1 cellular context compared by ENCODE assay signal in the genomic region with DNA sequence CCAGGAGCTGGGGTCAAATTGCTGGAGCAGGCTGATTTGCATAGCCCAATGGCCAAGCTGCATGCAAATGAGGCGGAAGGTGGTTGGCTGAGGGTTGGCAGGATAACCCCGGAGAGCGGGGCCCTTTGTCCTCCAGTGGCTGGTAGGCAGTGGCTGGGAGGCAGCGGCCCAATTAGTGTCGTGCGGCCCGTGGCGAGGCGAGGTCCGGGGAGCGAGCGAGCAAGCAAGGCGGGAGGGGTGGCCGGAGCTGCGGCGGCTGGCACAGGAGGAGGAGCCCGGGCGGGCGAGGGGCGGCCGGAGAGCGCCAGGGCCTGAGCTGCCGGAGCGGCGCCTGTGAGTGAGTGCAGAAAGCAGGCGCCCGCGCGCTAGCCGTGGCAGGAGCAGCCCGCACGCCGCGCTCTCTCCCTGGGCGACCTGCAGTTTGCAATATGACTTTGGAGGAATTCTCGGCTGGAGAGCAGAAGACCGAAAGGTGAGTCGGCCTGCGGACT.
TF ChIP-seq lines count a peak whose summit lies in the region.

A gene with protein sequence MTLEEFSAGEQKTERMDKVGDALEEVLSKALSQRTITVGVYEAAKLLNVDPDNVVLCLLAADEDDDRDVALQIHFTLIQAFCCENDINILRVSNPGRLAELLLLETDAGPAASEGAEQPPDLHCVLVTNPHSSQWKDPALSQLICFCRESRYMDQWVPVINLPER (plus strand): TSS at position 135 of the 491 bp plus-strand sequence. CDS start 294 bp downstream, at position 429.

TF ChIP-seq in HEK293, 187 proteins besides CTCF, POLR2A, EP300 and RAD21 (continued from another document and continues in another):
- TF ChIP-seq, protein P1, sequence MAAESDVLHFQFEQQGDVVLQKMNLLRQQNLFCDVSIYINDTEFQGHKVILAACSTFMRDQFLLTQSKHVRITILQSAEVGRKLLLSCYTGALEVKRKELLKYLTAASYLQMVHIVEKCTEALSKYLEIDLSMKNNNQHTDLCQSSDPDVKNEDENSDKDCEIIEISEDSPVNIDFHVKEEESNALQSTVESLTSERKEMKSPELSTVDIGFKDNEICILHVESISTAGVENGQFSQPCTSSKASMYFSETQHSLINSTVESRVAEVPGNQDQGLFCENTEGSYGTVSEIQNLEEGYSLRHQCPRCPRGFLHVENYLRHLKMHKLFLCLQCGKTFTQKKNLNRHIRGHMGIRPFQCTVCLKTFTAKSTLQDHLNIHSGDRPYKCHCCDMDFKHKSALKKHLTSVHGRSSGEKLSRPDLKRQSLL (tag by site-specific recombination; IDR thresholded peaks at IDR 0.05), result no peak
- no peak for TF ChIP-seq ZNF184 (tag by site-specific recombination; IDR thresholded peaks at IDR 0.05)
- no peak for TF ChIP-seq ZNF132 (tag by site-specific recombination; IDR thresholded peaks at IDR 0.05; ENCODE audit: borderline replicate concordance)
- TF ChIP-seq, protein P2, sequence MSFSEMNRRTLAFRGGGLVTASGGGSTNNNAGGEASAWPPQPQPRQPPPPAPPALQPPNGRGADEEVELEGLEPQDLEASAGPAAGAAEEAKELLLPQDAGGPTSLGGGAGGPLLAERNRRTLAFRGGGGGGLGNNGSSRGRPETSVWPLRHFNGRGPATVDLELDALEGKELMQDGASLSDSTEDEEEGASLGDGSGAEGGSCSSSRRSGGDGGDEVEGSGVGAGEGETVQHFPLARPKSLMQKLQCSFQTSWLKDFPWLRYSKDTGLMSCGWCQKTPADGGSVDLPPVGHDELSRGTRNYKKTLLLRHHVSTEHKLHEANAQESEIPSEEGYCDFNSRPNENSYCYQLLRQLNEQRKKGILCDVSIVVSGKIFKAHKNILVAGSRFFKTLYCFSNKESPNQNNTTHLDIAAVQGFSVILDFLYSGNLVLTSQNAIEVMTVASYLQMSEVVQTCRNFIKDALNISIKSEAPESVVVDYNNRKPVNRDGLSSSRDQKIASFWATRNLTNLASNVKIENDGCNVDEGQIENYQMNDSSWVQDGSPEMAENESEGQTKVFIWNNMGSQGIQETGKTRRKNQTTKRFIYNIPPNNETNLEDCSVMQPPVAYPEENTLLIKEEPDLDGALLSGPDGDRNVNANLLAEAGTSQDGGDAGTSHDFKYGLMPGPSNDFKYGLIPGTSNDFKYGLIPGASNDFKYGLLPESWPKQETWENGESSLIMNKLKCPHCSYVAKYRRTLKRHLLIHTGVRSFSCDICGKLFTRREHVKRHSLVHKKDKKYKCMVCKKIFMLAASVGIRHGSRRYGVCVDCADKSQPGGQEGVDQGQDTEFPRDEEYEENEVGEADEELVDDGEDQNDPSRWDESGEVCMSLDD (tag by site-specific recombination; IDR thresholded peaks at IDR 0.05), result no peak
- TF ChIP-seq ZNF48 (tag by site-specific recombination; IDR thresholded peaks at IDR 0.05), result no peak
- no peak for TF ChIP-seq KLF1 (tag by site-specific recombination; IDR thresholded peaks at IDR 0.05)
- TF ChIP-seq, protein P3, sequence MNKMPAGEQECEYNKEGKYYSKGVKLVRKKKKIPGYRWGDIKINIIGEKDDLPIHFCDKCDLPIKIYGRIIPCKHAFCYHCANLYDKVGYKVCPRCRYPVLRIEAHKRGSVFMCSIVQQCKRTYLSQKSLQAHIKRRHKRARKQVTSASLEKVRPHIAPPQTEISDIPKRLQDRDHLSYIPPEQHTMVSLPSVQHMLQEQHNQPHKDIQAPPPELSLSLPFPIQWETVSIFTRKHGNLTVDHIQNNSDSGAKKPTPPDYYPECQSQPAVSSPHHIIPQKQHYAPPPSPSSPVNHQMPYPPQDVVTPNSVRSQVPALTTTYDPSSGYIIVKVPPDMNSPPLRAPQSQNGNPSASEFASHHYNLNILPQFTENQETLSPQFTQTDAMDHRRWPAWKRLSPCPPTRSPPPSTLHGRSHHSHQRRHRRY (tag by site-specific recombination; IDR thresholded peaks at IDR 0.05), result no peak
- TF ChIP-seq, protein P4, sequence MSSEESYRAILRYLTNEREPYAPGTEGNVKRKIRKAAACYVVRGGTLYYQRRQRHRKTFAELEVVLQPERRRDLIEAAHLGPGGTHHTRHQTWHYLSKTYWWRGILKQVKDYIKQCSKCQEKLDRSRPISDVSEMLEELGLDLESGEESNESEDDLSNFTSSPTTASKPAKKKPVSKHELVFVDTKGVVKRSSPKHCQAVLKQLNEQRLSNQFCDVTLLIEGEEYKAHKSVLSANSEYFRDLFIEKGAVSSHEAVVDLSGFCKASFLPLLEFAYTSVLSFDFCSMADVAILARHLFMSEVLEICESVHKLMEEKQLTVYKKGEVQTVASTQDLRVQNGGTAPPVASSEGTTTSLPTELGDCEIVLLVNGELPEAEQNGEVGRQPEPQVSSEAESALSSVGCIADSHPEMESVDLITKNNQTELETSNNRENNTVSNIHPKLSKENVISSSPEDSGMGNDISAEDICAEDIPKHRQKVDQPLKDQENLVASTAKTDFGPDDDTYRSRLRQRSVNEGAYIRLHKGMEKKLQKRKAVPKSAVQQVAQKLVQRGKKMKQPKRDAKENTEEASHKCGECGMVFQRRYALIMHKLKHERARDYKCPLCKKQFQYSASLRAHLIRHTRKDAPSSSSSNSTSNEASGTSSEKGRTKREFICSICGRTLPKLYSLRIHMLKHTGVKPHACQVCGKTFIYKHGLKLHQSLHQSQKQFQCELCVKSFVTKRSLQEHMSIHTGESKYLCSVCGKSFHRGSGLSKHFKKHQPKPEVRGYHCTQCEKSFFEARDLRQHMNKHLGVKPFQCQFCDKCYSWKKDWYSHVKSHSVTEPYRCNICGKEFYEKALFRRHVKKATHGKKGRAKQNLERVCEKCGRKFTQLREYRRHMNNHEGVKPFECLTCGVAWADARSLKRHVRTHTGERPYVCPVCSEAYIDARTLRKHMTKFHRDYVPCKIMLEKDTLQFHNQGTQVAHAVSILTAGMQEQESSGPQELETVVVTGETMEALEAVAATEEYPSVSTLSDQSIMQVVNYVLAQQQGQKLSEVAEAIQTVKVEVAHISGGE (tag by site-specific recombination; conservative IDR thresholded peaks at IDR 0.05; ENCODE audit: low read depth), result no peak; the same call in none of the 2 replicates
- no peak; the same call in 1 of the 2 replicates for TF ChIP-seq SP7 (tag by site-specific recombination; IDR thresholded peaks at IDR 0.05)
- TF ChIP-seq ZNF701 (tag by site-specific recombination; IDR thresholded peaks at IDR 0.05), result no peak
- no peak for TF ChIP-seq ZNF571 (tag by site-specific recombination; IDR thresholded peaks at IDR 0.05)
- no peak for TF ChIP-seq ZNF521 (tag by site-specific recombination; IDR thresholded peaks at IDR 0.05)
- TF ChIP-seq ZNF785 (tag by site-specific recombination; IDR thresholded peaks at IDR 0.05), result peak; percentile 59; the same call in 1 of the 2 replicates
- TF ChIP-seq ZNF514 (tag by site-specific recombination; IDR thresholded peaks at IDR 0.05), result no peak
- peak; percentile 77 for TF ChIP-seq ZNF600 (tag by site-specific recombination; IDR thresholded peaks at IDR 0.05)
- no peak for TF ChIP-seq ZNF530 (tag by site-specific recombination; IDR thresholded peaks at IDR 0.05; ENCODE audit: low read depth)
- no peak for TF ChIP-seq ZNF366 (tag by site-specific recombination; conservative IDR thresholded peaks at IDR 0.05)
- TF ChIP-seq ZNF121 (tag by site-specific recombination; IDR thresholded peaks at IDR 0.05), result no peak
- TF ChIP-seq OVOL3 (tag by site-specific recombination; IDR thresholded peaks at IDR 0.05), result no peak
- TF ChIP-seq, protein P5, sequence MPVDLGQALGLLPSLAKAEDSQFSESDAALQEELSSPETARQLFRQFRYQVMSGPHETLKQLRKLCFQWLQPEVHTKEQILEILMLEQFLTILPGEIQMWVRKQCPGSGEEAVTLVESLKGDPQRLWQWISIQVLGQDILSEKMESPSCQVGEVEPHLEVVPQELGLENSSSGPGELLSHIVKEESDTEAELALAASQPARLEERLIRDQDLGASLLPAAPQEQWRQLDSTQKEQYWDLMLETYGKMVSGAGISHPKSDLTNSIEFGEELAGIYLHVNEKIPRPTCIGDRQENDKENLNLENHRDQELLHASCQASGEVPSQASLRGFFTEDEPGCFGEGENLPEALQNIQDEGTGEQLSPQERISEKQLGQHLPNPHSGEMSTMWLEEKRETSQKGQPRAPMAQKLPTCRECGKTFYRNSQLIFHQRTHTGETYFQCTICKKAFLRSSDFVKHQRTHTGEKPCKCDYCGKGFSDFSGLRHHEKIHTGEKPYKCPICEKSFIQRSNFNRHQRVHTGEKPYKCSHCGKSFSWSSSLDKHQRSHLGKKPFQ (tag by site-specific recombination; IDR thresholded peaks at IDR 0.05), result no peak
- TF ChIP-seq ZNF202 (tag by site-specific recombination; IDR thresholded peaks at IDR 0.05; ENCODE audit: borderline replicate concordance), result no peak
- TF ChIP-seq GFI1B (tag by site-specific recombination; IDR thresholded peaks at IDR 0.05), result no peak
- no peak for TF ChIP-seq ZNF274 (IDR thresholded peaks at IDR 0.05; ENCODE audit: low read length)
- TF ChIP-seq ZNF274 (tag by site-specific recombination; IDR thresholded peaks at IDR 0.05; ENCODE audit: borderline replicate concordance), result no peak
- TF ChIP-seq ZNF664 (tag by site-specific recombination; IDR thresholded peaks at IDR 0.05), result no peak
- TF ChIP-seq, protein P6, sequence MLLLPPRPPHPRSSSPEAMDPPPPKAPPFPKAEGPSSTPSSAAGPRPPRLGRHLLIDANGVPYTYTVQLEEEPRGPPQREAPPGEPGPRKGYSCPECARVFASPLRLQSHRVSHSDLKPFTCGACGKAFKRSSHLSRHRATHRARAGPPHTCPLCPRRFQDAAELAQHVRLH (tag by site-specific recombination; IDR thresholded peaks at IDR 0.05), result 0 out of 2 replicates have a peak, but pooled peaks have one; percentile 44
- TF ChIP-seq ZNF394 (tag by site-specific recombination; IDR thresholded peaks at IDR 0.05; ENCODE audit: borderline replicate concordance), result peak; percentile 56; the same call in 1 of the 2 replicates
- TF ChIP-seq ZNF596 (tag by site-specific recombination; IDR thresholded peaks at IDR 0.05), result no peak; the same call in 1 of the 2 replicates
- no peak; the same call in 1 of the 2 replicates for TF ChIP-seq ZNF561 (tag by site-specific recombination; IDR thresholded peaks at IDR 0.05; ENCODE audit: borderline replicate concordance)
- TF ChIP-seq ZNF354C (tag by site-specific recombination; IDR thresholded peaks at IDR 0.05; ENCODE audit: borderline replicate concordance, low read depth), result no peak
- TF ChIP-seq ZNF404 (tag by site-specific recombination; IDR thresholded peaks at IDR 0.05), result no peak
- no peak for TF ChIP-seq KLF9 (tag by site-specific recombination; IDR thresholded peaks at IDR 0.05; ENCODE audit: low read depth)
- no peak for TF ChIP-seq ZNF677 (tag by site-specific recombination; IDR thresholded peaks at IDR 0.05)
- no peak for TF ChIP-seq ZNF555 (tag by site-specific recombination; conservative IDR thresholded peaks at IDR 0.05)
- no peak for TF ChIP-seq ZNF529 (tag by site-specific recombination; IDR thresholded peaks at IDR 0.05; ENCODE audit: insufficient replicate concordance)
- peak; percentile 65; the same call in 1 of the 2 replicates for TF ChIP-seq ZBTB8A (tag by site-specific recombination; IDR thresholded peaks at IDR 0.05)
- TF ChIP-seq ZNF660 (tag by site-specific recombination; IDR thresholded peaks at IDR 0.05), result peak; percentile 93
- peak; percentile 44; the same call in 1 of the 2 replicates for TF ChIP-seq ZNF610 (tag by site-specific recombination; IDR thresholded peaks at IDR 0.05; ENCODE audit: borderline replicate concordance)
- TF ChIP-seq, protein P7, sequence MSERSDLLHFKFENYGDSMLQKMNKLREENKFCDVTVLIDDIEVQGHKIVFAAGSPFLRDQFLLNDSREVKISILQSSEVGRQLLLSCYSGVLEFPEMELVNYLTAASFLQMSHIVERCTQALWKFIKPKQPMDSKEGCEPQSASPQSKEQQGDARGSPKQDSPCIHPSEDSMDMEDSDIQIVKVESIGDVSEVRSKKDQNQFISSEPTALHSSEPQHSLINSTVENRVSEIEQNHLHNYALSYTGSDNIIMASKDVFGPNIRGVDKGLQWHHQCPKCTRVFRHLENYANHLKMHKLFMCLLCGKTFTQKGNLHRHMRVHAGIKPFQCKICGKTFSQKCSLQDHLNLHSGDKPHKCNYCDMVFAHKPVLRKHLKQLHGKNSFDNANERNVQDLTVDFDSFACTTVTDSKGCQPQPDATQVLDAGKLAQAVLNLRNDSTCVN (tag by site-specific recombination; optimal IDR thresholded peaks at IDR 0.05), result no peak
- TF ChIP-seq BCL11B (tag by site-specific recombination; IDR thresholded peaks at IDR 0.05; ENCODE audit: low read depth), result peak; percentile 57; the same call in 1 of the 2 replicates
- no peak for TF ChIP-seq ZNF423 (tag by site-specific recombination; IDR thresholded peaks at IDR 0.05)
- TF ChIP-seq, protein P8, sequence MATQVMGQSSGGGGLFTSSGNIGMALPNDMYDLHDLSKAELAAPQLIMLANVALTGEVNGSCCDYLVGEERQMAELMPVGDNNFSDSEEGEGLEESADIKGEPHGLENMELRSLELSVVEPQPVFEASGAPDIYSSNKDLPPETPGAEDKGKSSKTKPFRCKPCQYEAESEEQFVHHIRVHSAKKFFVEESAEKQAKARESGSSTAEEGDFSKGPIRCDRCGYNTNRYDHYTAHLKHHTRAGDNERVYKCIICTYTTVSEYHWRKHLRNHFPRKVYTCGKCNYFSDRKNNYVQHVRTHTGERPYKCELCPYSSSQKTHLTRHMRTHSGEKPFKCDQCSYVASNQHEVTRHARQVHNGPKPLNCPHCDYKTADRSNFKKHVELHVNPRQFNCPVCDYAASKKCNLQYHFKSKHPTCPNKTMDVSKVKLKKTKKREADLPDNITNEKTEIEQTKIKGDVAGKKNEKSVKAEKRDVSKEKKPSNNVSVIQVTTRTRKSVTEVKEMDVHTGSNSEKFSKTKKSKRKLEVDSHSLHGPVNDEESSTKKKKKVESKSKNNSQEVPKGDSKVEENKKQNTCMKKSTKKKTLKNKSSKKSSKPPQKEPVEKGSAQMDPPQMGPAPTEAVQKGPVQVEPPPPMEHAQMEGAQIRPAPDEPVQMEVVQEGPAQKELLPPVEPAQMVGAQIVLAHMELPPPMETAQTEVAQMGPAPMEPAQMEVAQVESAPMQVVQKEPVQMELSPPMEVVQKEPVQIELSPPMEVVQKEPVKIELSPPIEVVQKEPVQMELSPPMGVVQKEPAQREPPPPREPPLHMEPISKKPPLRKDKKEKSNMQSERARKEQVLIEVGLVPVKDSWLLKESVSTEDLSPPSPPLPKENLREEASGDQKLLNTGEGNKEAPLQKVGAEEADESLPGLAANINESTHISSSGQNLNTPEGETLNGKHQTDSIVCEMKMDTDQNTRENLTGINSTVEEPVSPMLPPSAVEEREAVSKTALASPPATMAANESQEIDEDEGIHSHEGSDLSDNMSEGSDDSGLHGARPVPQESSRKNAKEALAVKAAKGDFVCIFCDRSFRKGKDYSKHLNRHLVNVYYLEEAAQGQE (tag by site-specific recombination; IDR thresholded peaks at IDR 0.05), result peak; percentile 41
- TF ChIP-seq, protein P9, sequence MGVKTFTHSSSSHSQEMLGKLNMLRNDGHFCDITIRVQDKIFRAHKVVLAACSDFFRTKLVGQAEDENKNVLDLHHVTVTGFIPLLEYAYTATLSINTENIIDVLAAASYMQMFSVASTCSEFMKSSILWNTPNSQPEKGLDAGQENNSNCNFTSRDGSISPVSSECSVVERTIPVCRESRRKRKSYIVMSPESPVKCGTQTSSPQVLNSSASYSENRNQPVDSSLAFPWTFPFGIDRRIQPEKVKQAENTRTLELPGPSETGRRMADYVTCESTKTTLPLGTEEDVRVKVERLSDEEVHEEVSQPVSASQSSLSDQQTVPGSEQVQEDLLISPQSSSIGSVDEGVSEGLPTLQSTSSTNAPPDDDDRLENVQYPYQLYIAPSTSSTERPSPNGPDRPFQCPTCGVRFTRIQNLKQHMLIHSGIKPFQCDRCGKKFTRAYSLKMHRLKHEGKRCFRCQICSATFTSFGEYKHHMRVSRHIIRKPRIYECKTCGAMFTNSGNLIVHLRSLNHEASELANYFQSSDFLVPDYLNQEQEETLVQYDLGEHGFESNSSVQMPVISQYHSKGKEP (tag by site-specific recombination; IDR thresholded peaks at IDR 0.05), result no peak
- no peak for TF ChIP-seq ZNF792 (tag by site-specific recombination; IDR thresholded peaks at IDR 0.05)
- TF ChIP-seq ZNF324 (tag by site-specific recombination; IDR thresholded peaks at IDR 0.05), result no peak; the same call in 1 of the 2 replicates
